ENCODE assay signal across 9 cellular contexts in the genomic region with DNA sequence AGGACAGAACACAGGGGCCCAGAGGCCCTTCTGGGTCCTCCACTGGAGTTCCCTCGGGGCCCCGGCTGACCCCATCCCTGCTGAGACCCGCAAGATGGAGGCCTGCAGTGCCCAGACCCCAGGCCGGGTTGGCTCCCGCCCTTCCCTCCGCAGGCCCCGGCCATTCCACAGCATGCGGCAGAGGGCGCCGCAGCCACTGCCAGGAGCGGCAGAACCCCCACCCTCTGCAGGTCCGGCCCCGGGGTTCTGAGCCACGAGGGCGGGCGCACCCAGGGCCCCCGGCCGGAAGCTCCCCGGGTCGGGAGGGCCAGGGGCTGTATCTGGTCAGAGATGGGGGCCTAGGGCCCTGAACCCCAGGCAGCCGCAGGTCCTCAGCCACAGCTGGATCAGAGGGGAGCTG. TPM values are rescaled to one million over a fixed set of nuclear protein-coding genes. Genes with fewer than 3 reads are reported as not detected.
DNase-seq lines count a peak whose midpoint lies in the region; ATAC-seq and TF ChIP-seq lines count a peak whose summit lies in the region.
"Had no signal": no experiment of that assay in that cellular context is flagged by ENCODE, and none has a peak within 500 bp of the region (broad histone marks: within the 10 kb centered on the region; RNA-seq: fewer than 3 reads in every experiment).

No MANE protein-coding gene starts in this region.

- H4K20me1 ChIP-seq in BLaER1 treated with 17β-estradiol and CSF1 and Interleukin-3, amounts not matched to agents 10 nM and 100 nM: no peaks in the 10 kb centered on the region

- peaks cover 44 to 67% (median 58%) of the 10 kb centered on the region in 10 experiments for H3K4me1 ChIP-seq in BLaER1 treated with 17β-estradiol and CSF1 and Interleukin-3, amounts not matched to agents 10 nM and 100 nM
- H3K4me1 ChIP-seq in Caco-2: peaks cover 18% of the 10 kb centered on the region

- no peaks in the 10 kb centered on the region for H3K9me3 ChIP-seq in BLaER1 treated with 17β-estradiol and CSF1 and Interleukin-3, amounts not matched to agents 10 nM and 100 nM (replicated peaks in 1 of 11)
- no peaks in the 10 kb centered on the region for H3K9me3 ChIP-seq in Caco-2

- POLR2A ChIA-PET in Caco-2 (lab: Charles Lee): no interaction called here

- no peaks in the 10 kb centered on the region for H3K36me3 Mint-ChIP-seq in activated naive CD4-positive, alpha-beta T cell treated with anti-CD3 and anti-CD28 coated beads, Interleukin-2, amount 10 ng/mL, durations not matched to agents 7 days and 5 days
- H3K36me3 Mint-ChIP-seq in Caco-2 (ENCODE audit: insufficient read depth, unreplicated experiment): peaks cover 6% of the 10 kb centered on the region
- H3K36me3 Mint-ChIP-seq: brain had no signal

- no peaks in the 10 kb centered on the region for H3K9me3 Mint-ChIP-seq in activated naive CD4-positive, alpha-beta T cell treated with anti-CD3 and anti-CD28 coated beads, Interleukin-2, amount 10 ng/mL, durations not matched to agents 7 days and 5 days
- H3K9me3 Mint-ChIP-seq in Caco-2 (ENCODE audit: unreplicated experiment): no peaks in the 10 kb centered on the region
- H3K9me3 Mint-ChIP-seq: brain had no signal

- H3K4me2 ChIP-seq in BLaER1 treated with 17β-estradiol and CSF1 and Interleukin-3, amounts not matched to agents 10 nM and 100 nM: peak overlapping the region; percentile 61 to 99 (median 94)

- H3K9ac ChIP-seq in BLaER1 treated with 17β-estradiol and CSF1 and Interleukin-3, amounts not matched to agents 10 nM and 100 nM: peak overlapping the region in 7 of 11 experiments; percentile 31 to 80 (median 77); a peak in 13 of 22 replicates

- H3K36me3 ChIP-seq in BLaER1 treated with 17β-estradiol and CSF1 and Interleukin-3, amounts not matched to agents 10 nM and 100 nM: no peaks in the 10 kb centered on the region
- no peaks in the 10 kb centered on the region for H3K36me3 ChIP-seq in Caco-2 (ENCODE audit: control insufficient read depth, insufficient read depth, low read length)

- peak overlapping the region in 8 of 11 experiments; percentile 31 to 83 (median 44); a peak in 13 of 22 replicates for H3K27ac ChIP-seq in BLaER1 treated with 17β-estradiol and CSF1 and Interleukin-3, amounts not matched to agents 10 nM and 100 nM

- no peaks in the 10 kb centered on the region for H3K4me1 Mint-ChIP-seq in activated naive CD4-positive, alpha-beta T cell treated with anti-CD3 and anti-CD28 coated beads, Interleukin-2, amount 10 ng/mL, durations not matched to agents 7 days and 5 days
- no peaks in the 10 kb centered on the region for H3K4me1 Mint-ChIP-seq in Caco-2 (ENCODE audit: low read depth, unreplicated experiment)

- DNase-seq in MV-4-11 (lab: John Stamatoyannopoulos, UW) (peak; percentile 19), lung microvascular endothelial cell (ENCODE audit: low read depth in 2 of 2) (peak; percentile 29 to 54), kidney glomerular epithelial cell (lab: John Stamatoyannopoulos, UW) (no peak), Caco-2 (no peak)
- peak; percentile 71 for DNase-seq in activated naive CD4-positive, alpha-beta T cell treated with anti-CD3 and anti-CD28 coated beads, Interleukin-2, amount 10 ng/mL, durations not matched to agents 7 days and 5 days

- no TSS peak for BruUV-seq in Caco-2 (replicated peaks; lab: Mats Ljungman, UMichigan)

- H3K4me3 Mint-ChIP-seq in activated naive CD4-positive, alpha-beta T cell treated with anti-CD3 and anti-CD28 coated beads, Interleukin-2, amount 10 ng/mL, durations not matched to agents 7 days and 5 days: no peak overlapping the region
- no peak overlapping the region for H3K4me3 Mint-ChIP-seq in Caco-2 (ENCODE audit: unreplicated experiment)
- H3K4me3 Mint-ChIP-seq: brain had no signal

- CTCF ChIA-PET in activated naive CD4-positive, alpha-beta T cell treated with anti-CD3 and anti-CD28 coated beads, Interleukin-2, amount 10 ng/mL, durations not matched to agents 7 days and 5 days (lab: Charles Lee): interaction anchor here (0.6 to 1.7 kb wide), 4 partner anchors 13 to 279 kb away, joined by 3 read pairs; no protein-coding TSS in a partner anchor
- CTCF ChIA-PET in Caco-2 (lab: Charles Lee): no interaction called here

- ATAC-seq in HG03469 (IDR thresholded peaks at IDR 0.05; ENCODE audit: unreplicated experiment) (no peak), HG02938 (IDR thresholded peaks at IDR 0.05; ENCODE audit: unreplicated experiment) (no peak)

- intact Hi-C loops in Caco-2 (cut with micrococcal nuclease; ENCODE audit: unreplicated experiment): loop anchor here (10.0 kb wide), 1 partner anchor 46 kb away; a partner anchor contains a TSS

- TF ChIP-seq CTCF in Caco-2 (IDR thresholded peaks at IDR 0.05; ENCODE audit: insufficient read depth in 1 of 2, low read depth in 1 of 2, low read length in 1 of 2, severe bottlenecking in 1 of 2, unreplicated experiment in 1 of 2): no peak

- peaks cover 18% of the 10 kb centered on the region for H3K27me3 Mint-ChIP-seq in activated naive CD4-positive, alpha-beta T cell treated with anti-CD3 and anti-CD28 coated beads, Interleukin-2, amount 10 ng/mL, durations not matched to agents 7 days and 5 days
- no peaks in the 10 kb centered on the region for H3K27me3 Mint-ChIP-seq in Caco-2 (ENCODE audit: insufficient read depth, unreplicated experiment)
- H3K27me3 Mint-ChIP-seq: brain had no signal

- peaks cover 0 to 4% (median 0%) of the 10 kb centered on the region in 11 experiments; a peak in 1 of 22 replicates for H3K27me3 ChIP-seq in BLaER1 treated with 17β-estradiol and CSF1 and Interleukin-3, amounts not matched to agents 10 nM and 100 nM
- no peaks in the 10 kb centered on the region for H3K27me3 ChIP-seq in Caco-2 (replicated peaks; ENCODE audit: control insufficient read depth, insufficient read depth, low read length)

- H3K27ac Mint-ChIP-seq in activated naive CD4-positive, alpha-beta T cell treated with anti-CD3 and anti-CD28 coated beads, Interleukin-2, amount 10 ng/mL, durations not matched to agents 7 days and 5 days: no peak overlapping the region
- no peak overlapping the region for H3K27ac Mint-ChIP-seq in Caco-2 (ENCODE audit: unreplicated experiment)

- no peak overlapping the region for H3K4me3 ChIP-seq in BLaER1 treated with 17β-estradiol and CSF1 and Interleukin-3, amounts not matched to agents 10 nM and 100 nM
- H3K4me3 ChIP-seq in Caco-2 (ENCODE audit: low read depth, low read length): no peak overlapping the region

RNA-seq across cellular contexts. Expression of a gene that starts 2.4 kb away (rescaled TPM):
- total RNA-seq in lung microvascular endothelial cell (not detected in 2 replicates), Caco-2 (2022) (2.0 and 2.1 TPM in 2 replicates)

RNA-seq across cellular contexts. Expression of a gene that starts 8.0 kb away (rescaled TPM):
- total RNA-seq in lung microvascular endothelial cell: 12.9 and 18.5 TPM in 2 replicates
- 15.4 and 17.9 TPM in 2 replicates for total RNA-seq in Caco-2 (2022)

RNA-seq across cellular contexts. Expression of a gene that starts 14.0 kb away (rescaled TPM):
- total RNA-seq in lung microvascular endothelial cell (3.9 and 5.6 TPM in 2 replicates), Caco-2 (2022) (31.2 and 37.7 TPM in 2 replicates)

RNA-seq across cellular contexts. Expression of a gene that starts 15.8 kb away (rescaled TPM):
- total RNA-seq in lung microvascular endothelial cell (under 0.01 and 0.40 TPM in 2 replicates), Caco-2 (2022) (0.88 and 1.1 TPM in 2 replicates)

RNA-seq across cellular contexts. Expression of a gene that starts 46.3 kb away (rescaled TPM):
- total RNA-seq in lung microvascular endothelial cell: 62.5 and 69.8 TPM in 2 replicates
- 119 and 127 TPM in 2 replicates for total RNA-seq in Caco-2 (2022)

Comparison
In these comparisons a context has a peak if more than half of its experiments do, and no peak if none do; other contexts are left out.
1. DNase-seq: peak in MV-4-11 (single experiment), activated naive CD4-positive, alpha-beta T cell treated with anti-CD3 and anti-CD28 coated beads, Interleukin-2, amount 10 ng/mL, durations not matched to agents 7 days and 5 days (single experiment) and lung microvascular endothelial cell (2 of 2); none in kidney glomerular epithelial cell (single experiment) and Caco-2 (0 of 2).